25 cellular contexts compared by ENCODE assay signal in the genomic region with DNA sequence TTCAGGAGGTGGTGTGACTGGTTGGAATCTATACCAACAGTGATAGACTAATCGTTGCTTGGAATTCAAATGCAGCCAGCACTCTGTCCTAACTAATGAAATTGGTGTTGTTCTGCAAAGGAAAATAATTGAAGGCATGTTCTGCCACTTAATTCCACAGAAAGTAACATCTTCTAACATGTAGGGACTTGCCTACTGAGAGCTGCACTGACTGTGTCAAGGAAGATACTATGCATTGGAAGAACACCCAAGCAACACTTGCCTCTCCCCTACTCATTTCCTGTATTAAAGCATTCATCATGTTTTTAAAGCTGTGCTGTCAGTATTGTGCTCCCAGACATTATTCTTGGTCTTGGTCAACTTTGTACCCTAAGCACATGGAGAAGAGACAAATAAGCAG. TPM values are rescaled to one million over a fixed set of nuclear protein-coding genes. Genes with fewer than 3 reads are reported as not detected.
A peak's percentile ranks its signal among the peaks of the same experiment; 100 is the strongest.
DNase-seq lines count a peak whose midpoint lies in the region; ATAC-seq, FAIRE-seq and TF ChIP-seq lines count a peak whose summit lies in the region.
"Had no signal": no experiment of that assay in that cellular context is flagged by ENCODE, and none has a peak within 500 bp of the region (broad histone marks: within the 10 kb centered on the region; RNA-seq: fewer than 3 reads in every experiment).

No MANE protein-coding gene starts in this region.

- H3K4me3 ChIP-seq in HFF-Myc (replicated peaks; ENCODE audit: low read depth, low read length) (no peak overlapping the region), GM12878 (no peak overlapping the region), endodermal cell (ENCODE audit: low read length) (no peak overlapping the region)
- H3K4me3 ChIP-seq: ascending aorta, GM23248, pancreas, suprapubic skin had no signal

- no peak overlapping the region for H3K27ac Mint-ChIP-seq in endodermal cell
- H3K27ac Mint-ChIP-seq: memory B cell had no signal

- no peaks in the 10 kb centered on the region for H3K27me3 Mint-ChIP-seq in endodermal cell (ENCODE audit: insufficient read depth)
- H3K27me3 Mint-ChIP-seq: naive thymus-derived CD4-positive, alpha-beta T cell had no signal

- CTCF ChIA-PET in GM12878 (lab: Yijun Ruan, JAX), result no interaction called here

- no TSS peak for BruUV-seq in GM12878 (replicated peaks; lab: Mats Ljungman, UMichigan)

- H3K9ac ChIP-seq in GM12878 (ENCODE audit: control insufficient read depth, insufficient read depth, low read length) (no peak overlapping the region), endodermal cell (ENCODE audit: extremely low read depth, low read length, poor library complexity, severe bottlenecking) (no peak overlapping the region)
- H3K9ac ChIP-seq: GM23248 had no signal

- no peak for TF ChIP-seq CTCF in HFF-Myc (IDR thresholded peaks at IDR 0.05; ENCODE audit: low read depth, low read length, missing control alignments)
- no peak for TF ChIP-seq CTCF in GM12878 (IDR thresholded peaks at IDR 0.05 in 2 of 3, conservative IDR thresholded peaks at IDR 0.05 in 1 of 3; ENCODE audit: control insufficient read depth in 2 of 3, extremely low read depth in 1 of 3, insufficient read depth in 1 of 3, low read depth in 3 of 3, low read length in 3 of 3)
- TF ChIP-seq CTCF in foreskin keratinocyte (conservative IDR thresholded peaks at IDR 0.05), result no peak
- TF ChIP-seq CTCF in endodermal cell (conservative IDR thresholded peaks at IDR 0.05), result no peak

- H3K27ac ChIP-seq in GM12878 (ENCODE audit: control insufficient read depth, insufficient read depth), result no peak overlapping the region
- no peak overlapping the region for H3K27ac ChIP-seq in foreskin keratinocyte
- H3K27ac ChIP-seq in endodermal cell (ENCODE audit: low read depth, low read length), result no peak overlapping the region
- H3K27ac ChIP-seq: ascending aorta, C4-2B, GM23248, pancreas, suprapubic skin had no signal

- no peak for TF ChIP-seq RAD21 in GM12878 (IDR thresholded peaks at IDR 0.05; ENCODE audit: insufficient read depth, low read depth, low read length)

- ATAC-seq in GM12878, result peak; percentile 28; the same call in 1 of the 3 replicates
- peak; percentile 72 for ATAC-seq in foreskin keratinocyte
- ATAC-seq in GM18870 (IDR thresholded peaks at IDR 0.05; ENCODE audit: unreplicated experiment), result no peak
- no peak for ATAC-seq in HG02623 (IDR thresholded peaks at IDR 0.05; ENCODE audit: unreplicated experiment)
- ATAC-seq: naive thymus-derived CD4-positive, alpha-beta T cell; pancreas; sciatic nerve had no signal

- intact Hi-C loops in GM12878 (cut with micrococcal nuclease; ENCODE audit: unreplicated experiment), result no loop called here

- no peaks in the 10 kb centered on the region for H3K4me1 ChIP-seq in GM12878 (ENCODE audit: control insufficient read depth, insufficient read depth, low read length)
- H3K4me1 ChIP-seq in foreskin keratinocyte, result peaks cover 11% of the 10 kb centered on the region
- H3K4me1 ChIP-seq in endodermal cell (ENCODE audit: control insufficient read depth, insufficient read depth, low read length), result no peaks in the 10 kb centered on the region
- H3K4me1 ChIP-seq: ascending aorta had no signal

- H3K4me1 Mint-ChIP-seq in endodermal cell, result no peaks in the 10 kb centered on the region
- H3K4me1 Mint-ChIP-seq: memory B cell had no signal

- SMC1A ChIA-PET in GM12878 (lab: Charles Lee; ENCODE audit: uncharacterized antibody, unreplicated experiment), result interaction anchor here (0.7 kb wide), 1 partner anchor 30 kb away, joined by 3 read pairs; no protein-coding TSS in a partner anchor

- RAD21 ChIA-PET in GM12878 (lab: Charles Lee; ENCODE audit: unreplicated experiment), result no interaction called here

- in situ Hi-C loops in GM12878 (cut with MboI), result no loop called here

- no peaks in the 10 kb centered on the region for H4K20me1 ChIP-seq in GM12878 (ENCODE audit: control insufficient read depth, insufficient read depth)

- H3K9me3 ChIP-seq in GM12878 (replicated peaks; ENCODE audit: control insufficient read depth, insufficient read depth, low read length), result no peaks in the 10 kb centered on the region; the same call in 2 of the 3 replicates
- no peaks in the 10 kb centered on the region for H3K9me3 ChIP-seq in endodermal cell (ENCODE audit: control insufficient read depth, low read length)
- H3K9me3 ChIP-seq: ascending aorta, pancreas, suprapubic skin had no signal

- H3K4me2 ChIP-seq in GM12878 (ENCODE audit: control insufficient read depth, insufficient read depth), result no peak overlapping the region

- H3K9me3 Mint-ChIP-seq in endodermal cell, result no peaks in the 10 kb centered on the region
- H3K9me3 Mint-ChIP-seq: memory B cell had no signal

- H2AFZ ChIP-seq in GM12878 (ENCODE audit: control insufficient read depth, low read depth, low read length), result no peak overlapping the region
- H2AFZ ChIP-seq: GM23248 had no signal

- no peaks in the 10 kb centered on the region for H3K36me3 ChIP-seq in GM12878 (ENCODE audit: control insufficient read depth in 2 of 2, insufficient read depth in 2 of 2, low read length in 1 of 2)
- no peaks in the 10 kb centered on the region for H3K36me3 ChIP-seq in endodermal cell (ENCODE audit: control insufficient read depth, insufficient read depth, low read length)
- H3K36me3 ChIP-seq: pancreas, suprapubic skin had no signal

- no peaks in the 10 kb centered on the region for H3K79me2 ChIP-seq in GM12878 (ENCODE audit: control insufficient read depth, insufficient read depth, low read length)

- DNase-seq in A172 (ENCODE audit: low spot score) (peak; percentile 29), HFF-Myc (ENCODE audit: extremely low read depth, low read depth) (peak; percentile 24), GM12878 (ENCODE audit: low read depth, low spot score) (no peak), foreskin keratinocyte (peak; percentile 77 to 88), foreskin melanocyte (no peak), endodermal cell (no peak)
- DNase-seq: ACHN; activated naive CD4-positive, alpha-beta T cell treated with anti-CD3 and anti-CD28 coated beads, Interleukin-2, amount 50 U/mL, for 16 hours; activated T-cell treated with anti-CD3 and anti-CD28 coated beads, Interleukin-2, amount 50 U/mL, for 48 hours; GM23248; KG1; kidney glomerular epithelial cell; naive thymus-derived CD4-positive, alpha-beta T cell; NCI-H1092 treated with DMSO at 0.1 percent for 48 hours; pancreas had no signal

- no peaks in the 10 kb centered on the region for H3K27me3 ChIP-seq in GM12878 (replicated peaks in 1 of 2; ENCODE audit: control insufficient read depth in 2 of 2, insufficient read depth in 2 of 2, low read length in 1 of 2)
- H3K27me3 ChIP-seq in foreskin keratinocyte, result no peaks in the 10 kb centered on the region
- H3K27me3 ChIP-seq in endodermal cell (ENCODE audit: control insufficient read depth, insufficient read depth, low read length, poor library complexity, severe bottlenecking), result no peaks in the 10 kb centered on the region
- H3K27me3 ChIP-seq: ascending aorta, pancreas, suprapubic skin had no signal

- TF ChIP-seq POLR2A in GM12878 (IDR thresholded peaks at IDR 0.05; ENCODE audit: low read depth, low read length), result no peak

- FAIRE-seq in GM12878 (lab: Jason Lieb, UNC), result no peak
- FAIRE-seq: pancreas had no signal

- H3K4me3 Mint-ChIP-seq in endodermal cell, result no peak overlapping the region
- H3K4me3 Mint-ChIP-seq: memory B cell; naive thymus-derived CD4-positive, alpha-beta T cell had no signal

- H3K36me3 Mint-ChIP-seq in endodermal cell (ENCODE audit: low read depth), result no peaks in the 10 kb centered on the region

- WGBS in GM12878 (ENCODE audit: insufficient coverage, insufficient replicate concordance, low lambda C conversion rate, missing lambda C conversion rate), result 42% methylated on average over 1 of the region's 1 CpG
- WGBS in endodermal cell (ENCODE audit: insufficient coverage in 1 of 2, insufficient read length in 1 of 2), 2 experiments, result 84% methylated on average over 1 of the region's 1 CpG; no CpG with 5 or more reads in 1 of the 2 experiments

- POLR2A ChIA-PET in GM12878 (lab: Charles Lee), result no interaction called here

- TF ChIP-seq EP300 in GM12878 (IDR thresholded peaks at IDR 0.05; ENCODE audit: borderline replicate concordance in 1 of 2, control insufficient read depth in 1 of 2, low read depth in 2 of 2, low read length in 2 of 2), result no peak

RNA-seq across cellular contexts. Expression of gene CYP3A7, which starts 2.7 kb away (rescaled TPM):
- not detected in 2 replicates for total RNA-seq in A172 (2014; rRNA removed; shearing (Covaris generic))
- total RNA-seq in GM12878 (2013; cell fraction: nucleolus; rRNA removed), result not detected in 2 replicates
- total RNA-seq in GM12878 (2014; rRNA removed) (0.11 TPM in 1 of 2 replicates, not detected in the other), GM12878 (2014; rRNA removed; fragmentation: Illumina TruSeq; extraction: Trizol) (not detected in 2 replicates), GM12878 (2021) (not detected in 2 replicates), foreskin keratinocyte (not detected in 2 replicates), endodermal cell (not detected)
- polyA plus RNA-seq in GM12878 (2011; ENCODE audit: low read depth), result not detected
- polyA plus RNA-seq in GM12878 (2011; rRNA removed) (0.05 and 0.07 TPM in 2 replicates), GM12878 (2014; fragmentation: Illumina TruSeq; extraction: Trizol) (0.06 TPM in 1 of 2 replicates, not detected in the other), GM12878 (2014; fragmentation: Nextera tagmentation; extraction: Ambion mirVana) (not detected), GM12878 (2014; rRNA removed) (not detected in 2 replicates), GM12878 (2016; fragmentation: Nextera tagmentation; extraction: Ambion mirVana) (not detected), foreskin keratinocyte (not detected in 2 replicates)
- polyA plus RNA-seq in GM12878 (2011; cell fraction: cytosol; rRNA removed), result 0.06 TPM in 1 of 2 replicates, not detected in the other
- polyA plus RNA-seq in GM12878 (2011; cell fraction: nucleus; rRNA removed), result 0.07 and 0.16 TPM in 2 replicates
- not detected in 2 replicates for polyA plus RNA-seq in GM12878 (2012)
- not detected in 2 replicates for polyA minus RNA-seq in GM12878 (2011; rRNA and poly(A)+ RNA removed)
- not detected in 2 replicates for polyA minus RNA-seq in GM12878 (2011; cell fraction: cytosol; rRNA and poly(A)+ RNA removed)
- not detected in 2 replicates for polyA minus RNA-seq in GM12878 (2011; cell fraction: nucleus; rRNA and poly(A)+ RNA removed)
- polyA plus RNA-seq in endodermal cell (2013, experiment 1 of 2), result not detected
- not detected for polyA plus RNA-seq in endodermal cell (2013, experiment 2 of 2)
- total RNA-seq: activated CD8-positive, alpha-beta memory T cell treated with anti-CD3 and anti-CD28 coated beads for 36 hours; ascending aorta; G401; GM23248; naive thymus-derived CD4-positive, alpha-beta T cell; sciatic nerve had no signal
- polyA plus RNA-seq: GM23248 had no signal

RNA-seq across cellular contexts. Expression of gene CYP3A4, which starts 46.3 kb away (rescaled TPM):
- total RNA-seq in A172 (2014; rRNA removed; shearing (Covaris generic)), result not detected in 2 replicates
- not detected in 2 replicates for total RNA-seq in GM12878 (2013; cell fraction: nucleolus; rRNA removed)
- total RNA-seq in GM12878 (2014; rRNA removed) (not detected in 2 replicates), GM12878 (2014; rRNA removed; fragmentation: Illumina TruSeq; extraction: Trizol) (not detected in 2 replicates), GM12878 (2021) (0.11 and 0.21 TPM in 2 replicates), foreskin keratinocyte (not detected in 2 replicates), endodermal cell (under 1 TPM in 1 of 2 donors, not detected in 1; 0.11 TPM)
- not detected for polyA plus RNA-seq in GM12878 (2011; ENCODE audit: low read depth)
- polyA plus RNA-seq in GM12878 (2011; rRNA removed) (0.03 and 0.04 TPM in 2 replicates), GM12878 (2014; fragmentation: Illumina TruSeq; extraction: Trizol) (not detected in 2 replicates), GM12878 (2014; fragmentation: Nextera tagmentation; extraction: Ambion mirVana) (under 1 TPM in 1 of 2 experiments, not detected in 1; 0.02 TPM), GM12878 (2014; rRNA removed) (0.09 TPM in 1 of 2 replicates, not detected in the other), GM12878 (2016; fragmentation: Nextera tagmentation; extraction: Ambion mirVana) (not detected), foreskin keratinocyte (not detected in 2 replicates)
- not detected in 2 replicates for polyA plus RNA-seq in GM12878 (2011; cell fraction: cytosol; rRNA removed)
- polyA plus RNA-seq in GM12878 (2011; cell fraction: nucleus; rRNA removed), result not detected in 2 replicates
- not detected in 2 replicates for polyA plus RNA-seq in GM12878 (2012)
- 0.10 TPM in 1 of 2 replicates, not detected in the other for polyA minus RNA-seq in GM12878 (2011; rRNA and poly(A)+ RNA removed)
- polyA minus RNA-seq in GM12878 (2011; cell fraction: cytosol; rRNA and poly(A)+ RNA removed), result not detected in 2 replicates
- polyA minus RNA-seq in GM12878 (2011; cell fraction: nucleus; rRNA and poly(A)+ RNA removed), result not detected in 2 replicates
- not detected for polyA plus RNA-seq in endodermal cell (2013, experiment 1 of 2)
- not detected for polyA plus RNA-seq in endodermal cell (2013, experiment 2 of 2)
- total RNA-seq: activated CD8-positive, alpha-beta memory T cell treated with anti-CD3 and anti-CD28 coated beads for 36 hours; ascending aorta; cerebellum; G401; GM23248; naive thymus-derived CD4-positive, alpha-beta T cell; sciatic nerve had no signal
- polyA plus RNA-seq: GM23248; naive thymus-derived CD4-positive, alpha-beta T cell had no signal

RNA-seq across cellular contexts. Expression of gene CYP3A5, which starts 57.9 kb away (rescaled TPM):
- total RNA-seq in A172 (2014; rRNA removed; shearing (Covaris generic)), result 1.9 and 3.8 TPM in 2 replicates
- total RNA-seq in GM12878 (2013; cell fraction: nucleolus; rRNA removed), result not detected in 2 replicates
- total RNA-seq in GM12878 (2014; rRNA removed), result 0.06 TPM in 1 of 2 replicates, not detected in the other
- total RNA-seq in GM12878 (2014; rRNA removed; fragmentation: Illumina TruSeq; extraction: Trizol), result 0.22 TPM in 1 of 2 replicates, not detected in the other
- 0.27 TPM in 1 of 2 replicates, not detected in the other for total RNA-seq in GM12878 (2021)
- 0.63 TPM for polyA plus RNA-seq in GM12878 (2011; ENCODE audit: low read depth)
- not detected in 2 replicates for polyA plus RNA-seq in GM12878 (2011; rRNA removed)
- not detected in 2 replicates for polyA plus RNA-seq in GM12878 (2011; cell fraction: cytosol; rRNA removed)
- 0.15 TPM in 1 of 2 replicates, not detected in the other for polyA plus RNA-seq in GM12878 (2011; cell fraction: nucleus; rRNA removed)
- 0.31 and 0.37 TPM in 2 replicates for polyA plus RNA-seq in GM12878 (2012)
- 0.06 and 0.33 TPM in 2 replicates for polyA plus RNA-seq in GM12878 (2014; fragmentation: Illumina TruSeq; extraction: Trizol)
- under 1 TPM; 0.05 to 0.10 TPM for polyA plus RNA-seq in GM12878 (2014; fragmentation: Nextera tagmentation; extraction: Ambion mirVana)
- polyA plus RNA-seq in GM12878 (2014; rRNA removed), result 0.08 TPM in 2 replicates
- 1 to 10 TPM; 1.0 to 1.3 TPM for polyA plus RNA-seq in GM12878 (2016; fragmentation: Nextera tagmentation; extraction: Ambion mirVana)
- not detected in 2 replicates for polyA minus RNA-seq in GM12878 (2011; rRNA and poly(A)+ RNA removed)
- not detected in 2 replicates for polyA minus RNA-seq in GM12878 (2011; cell fraction: cytosol; rRNA and poly(A)+ RNA removed)
- not detected in 2 replicates for polyA minus RNA-seq in GM12878 (2011; cell fraction: nucleus; rRNA and poly(A)+ RNA removed)
- 1.1 and 1.9 TPM in 2 replicates for total RNA-seq in foreskin keratinocyte
- 0.41 and 0.91 TPM in 2 replicates for polyA plus RNA-seq in foreskin keratinocyte
- total RNA-seq in endodermal cell, result under 1 TPM; 0.38 to 0.42 TPM
- 0.14 TPM for polyA plus RNA-seq in endodermal cell (2013, experiment 1 of 2)
- 0.12 TPM for polyA plus RNA-seq in endodermal cell (2013, experiment 2 of 2)
- total RNA-seq: G401, GM23248 had no signal

Comparison
In these comparisons a context has a peak if more than half of its experiments do, and no peak if none do; other contexts are left out.
1. DNase-seq: peak in A172 (single experiment), HFF-Myc (single experiment) and foreskin keratinocyte (2 of 2); none in GM12878 (single experiment), foreskin melanocyte (single experiment) and endodermal cell (single experiment).
2. ATAC-seq: peak in GM12878 (single experiment) and foreskin keratinocyte (single experiment); none in GM18870 (single experiment) and HG02623 (single experiment).